8 cellular contexts compared by ENCODE assay signal in the genomic region with DNA sequence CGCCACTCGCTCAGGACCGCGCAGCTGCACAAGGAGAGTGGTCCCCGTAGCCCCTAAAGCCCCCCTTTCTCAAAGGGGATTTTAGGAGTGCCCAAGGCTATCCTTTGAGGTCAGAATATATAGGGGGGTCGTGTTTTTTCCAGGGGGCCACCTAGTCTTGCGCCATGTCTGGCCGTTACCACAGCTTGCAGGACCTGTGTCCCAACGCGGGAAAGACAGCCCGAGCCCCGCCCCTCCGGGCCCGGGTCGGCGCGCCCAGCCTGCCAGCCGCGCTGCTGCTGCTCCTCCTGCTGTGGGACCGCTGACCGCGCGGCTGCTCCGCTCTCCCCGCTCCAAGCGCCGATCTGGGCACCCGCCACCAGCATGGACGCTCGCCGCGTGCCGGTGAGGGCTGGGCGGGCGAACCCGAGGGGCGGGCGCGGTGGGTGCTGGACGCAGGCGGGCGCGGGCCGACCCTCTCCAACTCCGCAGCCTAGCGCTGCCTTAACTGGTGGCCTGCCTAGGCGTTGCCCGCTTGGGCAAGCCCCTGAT. TPM values are rescaled to one million over a fixed set of nuclear protein-coding genes. Genes with fewer than 3 reads are reported as not detected.
DNase-seq lines count a peak whose midpoint lies in the region; ATAC-seq and TF ChIP-seq lines count a peak whose summit lies in the region.

A gene (plus strand): TSS at position 272 of the 531 bp plus-strand sequence. CDS start 92 bp downstream, at position 364.

- DNase-seq in AG08395 (ENCODE audit: low spot score) (peak; percentile 67), NCI-H2196 treated with DMSO at 0.1 percent for 48 hours (lab: John Stamatoyannopoulos, UW; ENCODE audit: unreplicated experiment) (peak; percentile 52), right lobe of liver (peak in 2 of 3 donors; percentile 39 to 60)
- DNase-seq in activated CD4-positive, CD25-positive, alpha-beta regulatory T cell treated with anti-CD3 and anti-CD28 coated beads, Interleukin-2, amount 50 U/mL, for 16 hours (ENCODE audit: low read depth, low spot score): peak; percentile 21
- DNase-seq in stimulated activated CD8-positive, alpha-beta memory T cell treated with anti-CD3 and anti-CD28 coated beads, Interleukin-12 subunit alpha, Interleukin-12 subunit beta, amount 100 ng/mL, for 1 hour (ENCODE audit: low read depth): peak; percentile 4

- peak within 1 kb of the TSS; percentile 79 for H3K27ac Mint-ChIP-seq in dendritic cell treated with granulocyte-macrophage colony-stimulating factor and Interleukin-4, amounts not matched to agents 40 ng/mL and 50 ng/mL, for 4 days

- no peak within 1 kb of the TSS for H3K27ac ChIP-seq in right lobe of liver

- no peaks in the 10 kb centered on the region for H3K36me3 ChIP-seq in right lobe of liver

- no peak for TF ChIP-seq CTCF in right lobe of liver (IDR thresholded peaks at IDR 0.05)

- TF ChIP-seq POLR2A in right lobe of liver (IDR thresholded peaks at IDR 0.05): no peak

- peaks cover 13% of the 10 kb centered on the region for H3K4me1 Mint-ChIP-seq in dendritic cell treated with granulocyte-macrophage colony-stimulating factor and Interleukin-4, amounts not matched to agents 40 ng/mL and 50 ng/mL, for 4 days (ENCODE audit: low read depth)

- intact Hi-C loops in dendritic cell treated with granulocyte-macrophage colony-stimulating factor and Interleukin-4, amounts not matched to agents 40 ng/mL and 50 ng/mL, for 4 days (cut with micrococcal nuclease): no loop called here
- intact Hi-C loops in right lobe of liver (cut with DNase I): no loop called here

- 0% methylated on average over 5 of the region's 48 CpGs for WGBS in right lobe of liver (ENCODE audit: insufficient coverage, low coverage, low lambda C conversion rate, missing lambda C conversion rate)

- peak within 1 kb of the TSS; percentile 86 for H3K4me3 Mint-ChIP-seq in dendritic cell treated with granulocyte-macrophage colony-stimulating factor and Interleukin-4, amounts not matched to agents 40 ng/mL and 50 ng/mL, for 4 days

- H3K36me3 Mint-ChIP-seq in dendritic cell treated with granulocyte-macrophage colony-stimulating factor and Interleukin-4, amounts not matched to agents 40 ng/mL and 50 ng/mL, for 4 days (ENCODE audit: low read depth): no peaks in the 10 kb centered on the region

- H3K27me3 ChIP-seq in right lobe of liver: peaks cover 6 to 26% of the 10 kb centered on the region in 2 donors

- peaks cover 19% of the 10 kb centered on the region for H3K27me3 Mint-ChIP-seq in dendritic cell treated with granulocyte-macrophage colony-stimulating factor and Interleukin-4, amounts not matched to agents 40 ng/mL and 50 ng/mL, for 4 days

- no peaks in the 10 kb centered on the region for H3K9me3 ChIP-seq in right lobe of liver

- peak within 1 kb of the TSS; percentile 37 to 45 (median 39) for H3K4me3 ChIP-seq in right lobe of liver

- H3K4me1 ChIP-seq in right lobe of liver: peaks cover 0 to 11% (median 0%) of the 10 kb centered on the region in 4 donors

- H3K9me3 Mint-ChIP-seq in dendritic cell treated with granulocyte-macrophage colony-stimulating factor and Interleukin-4, amounts not matched to agents 40 ng/mL and 50 ng/mL, for 4 days: no peaks in the 10 kb centered on the region

- ATAC-seq in GM18861 (IDR thresholded peaks at IDR 0.05; ENCODE audit: unreplicated experiment) (peak; percentile 34), HG03066 (IDR thresholded peaks at IDR 0.05; ENCODE audit: low read depth, unreplicated experiment) (peak; percentile 56), right lobe of liver (peak; percentile 58 to 71 (median 65))

RNA-seq across cellular contexts. Expression of the gene that starts here (rescaled TPM):
- total RNA-seq in right lobe of liver: under 1 TPM in 5 of 6 experiments, not detected in 1; 0.09 to 0.37 (median 0.20) TPM

Comparison
In these comparisons a context has a peak if more than half of its experiments do, and no peak if none do; other contexts are left out.
1. Peak in DNase-seq, ATAC-seq and H3K4me3 ChIP-seq in right lobe of liver; RNA of the gene not detected or under 1 TPM.
2. DNase-seq: peak in every context shown above with its lines; median percentile 67 in AG08395; 52 in NCI-H2196 treated with DMSO at 0.1 percent for 48 hours; 50 in right lobe of liver; 21 in activated CD4-positive, CD25-positive, alpha-beta regulatory T cell treated with anti-CD3 and anti-CD28 coated beads, Interleukin-2, amount 50 U/mL, for 16 hours; 4 in stimulated activated CD8-positive, alpha-beta memory T cell treated with anti-CD3 and anti-CD28 coated beads, Interleukin-12 subunit alpha, Interleukin-12 subunit beta, amount 100 ng/mL, for 1 hour.